ENCODE assay signal across 14 cellular contexts in the genomic region with DNA sequence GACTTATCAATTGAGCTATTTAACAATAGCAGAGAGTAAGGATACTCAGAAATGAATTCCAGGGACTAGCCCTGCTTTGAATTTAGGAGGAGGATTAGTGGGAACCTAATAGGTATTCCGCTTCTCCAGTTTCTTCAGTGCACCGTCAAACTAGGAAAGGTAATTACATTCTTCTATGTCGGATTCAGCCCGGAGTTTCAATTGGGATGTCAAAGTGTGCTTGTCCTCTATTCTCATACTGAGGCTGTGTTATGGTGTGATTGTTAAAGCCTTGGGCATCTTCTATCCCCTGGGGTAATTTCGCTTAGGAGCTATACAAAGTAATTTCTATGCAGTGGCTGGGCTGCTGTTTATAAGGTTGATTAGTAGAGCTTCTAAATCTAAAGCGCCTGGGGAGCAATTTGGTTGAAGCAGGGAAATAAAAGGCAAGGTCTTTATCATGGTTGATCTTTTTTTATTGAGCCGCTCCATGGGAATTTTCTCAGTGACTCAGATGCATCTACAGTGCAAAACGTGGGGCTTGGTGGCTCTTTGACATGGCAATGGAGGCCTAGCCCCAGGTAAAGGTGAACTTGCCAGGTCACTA.
DNase-seq lines count a peak whose midpoint lies in the region; ATAC-seq and TF ChIP-seq lines count a peak whose summit lies in the region.
"Had no signal": no experiment of that assay in that cellular context is flagged by ENCODE, and none has a peak within 500 bp of the region (broad histone marks: within the 10 kb centered on the region; RNA-seq: fewer than 3 reads in every experiment).

No MANE protein-coding gene starts in this region.

- H3K36me3 ChIP-seq in BLaER1 (no peaks in the 10 kb centered on the region), lower lobe of right lung (no peaks in the 10 kb centered on the region)

- peak overlapping the region; percentile 66 for H3K4me2 ChIP-seq in BLaER1
- H3K4me2 ChIP-seq: GM23338 had no signal

- peak overlapping the region; percentile 1; the same call in 1 of the 2 replicates for H3K9ac ChIP-seq in BLaER1

- POLR2A ChIA-PET in activated B cell treated with CpG ODN at 0.5 μM for 24 hours (lab: Charles Lee) = interaction anchor here (0.8 to 2.9 kb wide), 17 partner anchors 8 to 451 kb away, joined by 3 to 12 read pairs (median 4); no protein-coding TSS in a partner anchor

- no peaks in the 10 kb centered on the region for H4K20me1 ChIP-seq in BLaER1

- CTCF ChIA-PET in activated B cell treated with CpG ODN at 0.5 μM for 24 hours (lab: Charles Lee) = interaction anchor here (1.0 to 1.2 kb wide), 3 partner anchors 15 to 142 kb away, joined by 3 to 4 read pairs (median 3); no protein-coding TSS in a partner anchor

- H3K4me1 ChIP-seq in BLaER1 (peaks cover 54% of the 10 kb centered on the region), lower lobe of right lung (peaks cover 59% of the 10 kb centered on the region)

- H3K27me3 ChIP-seq in BLaER1 = no peaks in the 10 kb centered on the region
- no peaks in the 10 kb centered on the region for H3K27me3 ChIP-seq in lower lobe of right lung (ENCODE audit: low read depth)

- no peak for TF ChIP-seq CTCF in activated B cell treated with CpG ODN at 0.5 μM for 24 hours (IDR thresholded peaks at IDR 0.05)
- TF ChIP-seq CTCF in lower lobe of right lung (IDR thresholded peaks at IDR 0.05) = no peak

- intact Hi-C loops in activated B cell treated with CpG ODN at 0.5 μM for 24 hours (cut with micrococcal nuclease) = loop anchor here (2.0 kb wide), 1 partner anchor 16 kb away; no protein-coding TSS in a partner anchor
- intact Hi-C loops in lower lobe of right lung (cut with DNase I) = no loop called here

- peak overlapping the region; percentile 32 for H3K4me3 Mint-ChIP-seq in activated B cell treated with CpG ODN at 0.5 μM for 24 hours
- H3K4me3 Mint-ChIP-seq: activated CD4-positive, alpha-beta memory T cell treated with anti-CD3 and anti-CD28 coated beads, Interleukin-2, amount 10 ng/mL, durations not matched to agents 7 days and 5 days; GM23338 had no signal

- no peak overlapping the region for H3K4me3 ChIP-seq in BLaER1
- no peak overlapping the region for H3K4me3 ChIP-seq in lower lobe of right lung
- no peak overlapping the region for H3K4me3 ChIP-seq in skin epidermis
- H3K4me3 ChIP-seq: GM23338 had no signal

- no peaks in the 10 kb centered on the region for H3K27me3 Mint-ChIP-seq in activated B cell treated with CpG ODN at 0.5 μM for 24 hours
- H3K27me3 Mint-ChIP-seq: activated CD4-positive, alpha-beta memory T cell treated with anti-CD3 and anti-CD28 coated beads, Interleukin-2, amount 10 ng/mL, durations not matched to agents 7 days and 5 days had no signal

- H3K27ac Mint-ChIP-seq in activated B cell treated with CpG ODN at 0.5 μM for 24 hours = peak overlapping the region; percentile 84
- H3K27ac Mint-ChIP-seq: activated CD4-positive, alpha-beta memory T cell treated with anti-CD3 and anti-CD28 coated beads, Interleukin-2, amount 10 ng/mL, durations not matched to agents 7 days and 5 days; GM23338 had no signal

- peaks cover 64% of the 10 kb centered on the region for H3K4me1 Mint-ChIP-seq in activated B cell treated with CpG ODN at 0.5 μM for 24 hours
- H3K4me1 Mint-ChIP-seq: activated CD4-positive, alpha-beta memory T cell treated with anti-CD3 and anti-CD28 coated beads, Interleukin-2, amount 10 ng/mL, durations not matched to agents 7 days and 5 days had no signal

- H3K9me3 ChIP-seq in BLaER1 = no peaks in the 10 kb centered on the region
- H3K9me3 ChIP-seq in lower lobe of right lung = no peaks in the 10 kb centered on the region

- peak; percentile 55 for ATAC-seq in activated B cell treated with CpG ODN at 0.5 μM for 24 hours (ENCODE audit: low read depth)
- no peak for ATAC-seq in lower lobe of right lung
- ATAC-seq in GM21381 (IDR thresholded peaks at IDR 0.05; ENCODE audit: unreplicated experiment) = no peak

- peaks cover 3% of the 10 kb centered on the region for H3K36me3 Mint-ChIP-seq in activated B cell treated with CpG ODN at 0.5 μM for 24 hours (ENCODE audit: low read depth)

- H3K27ac ChIP-seq in BLaER1 (peak overlapping the region; percentile 51), lower lobe of right lung (peak overlapping the region; percentile 69), skin epidermis (peak overlapping the region in 20 of 21 experiments; percentile 13 to 83 (median 66))

- DNase-seq in activated B cell treated with CpG ODN at 0.5 μM for 24 hours (no peak), lower lobe of right lung (no peak), NCI-H1694 (lab: John Stamatoyannopoulos, UW) (no peak), NCI-H1092 treated with DMSO at 0.1 percent for 48 hours (lab: John Stamatoyannopoulos, UW) (no peak), DMS79 (lab: John Stamatoyannopoulos, UW) (no peak)
- DNase-seq: activated CD4-positive, alpha-beta memory T cell treated with anti-CD3 and anti-CD28 coated beads, Interleukin-2, amount 10 ng/mL, durations not matched to agents 7 days and 5 days; activated naive CD4-positive, alpha-beta T cell; DND-41; islet precursor cell; T1000 had no signal

- H3K9me3 Mint-ChIP-seq in activated B cell treated with CpG ODN at 0.5 μM for 24 hours = no peaks in the 10 kb centered on the region
- H3K9me3 Mint-ChIP-seq: activated CD4-positive, alpha-beta memory T cell treated with anti-CD3 and anti-CD28 coated beads, Interleukin-2, amount 10 ng/mL, durations not matched to agents 7 days and 5 days; GM23338 had no signal
